ENCODE assay signal across 8 cellular contexts in genomic region chr19:55279773-55280643, GRCh38. TPM values are rescaled to one million over a fixed set of nuclear protein-coding genes. Genes with fewer than 3 reads are reported as not detected.
DNase-seq lines count a peak whose midpoint lies in the region; ATAC-seq and TF ChIP-seq lines count a peak whose summit lies in the region.

A gene with protein sequence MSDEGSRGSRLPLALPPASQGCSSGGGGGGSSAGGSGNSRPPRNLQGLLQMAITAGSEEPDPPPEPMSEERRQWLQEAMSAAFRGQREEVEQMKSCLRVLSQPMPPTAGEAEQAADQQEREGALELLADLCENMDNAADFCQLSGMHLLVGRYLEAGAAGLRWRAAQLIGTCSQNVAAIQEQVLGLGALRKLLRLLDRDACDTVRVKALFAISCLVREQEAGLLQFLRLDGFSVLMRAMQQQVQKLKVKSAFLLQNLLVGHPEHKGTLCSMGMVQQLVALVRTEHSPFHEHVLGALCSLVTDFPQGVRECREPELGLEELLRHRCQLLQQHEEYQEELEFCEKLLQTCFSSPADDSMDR (minus strand): TSS chr19:55280110. CDS start chr19:55279608, 502 bp downstream.

- peak; percentile 20 to 27 for TF ChIP-seq POLR2A in adrenal gland (IDR thresholded peaks at IDR 0.05)

- peaks cover 6 to 14% of the 10 kb centered on the region in 2 donors for H3K4me1 ChIP-seq in adrenal gland (replicated peaks in 1 of 2)
- peaks cover 6 to 31% (median 15%) of the 10 kb centered on the region in 9 donors for H3K4me1 ChIP-seq in heart right ventricle
- H3K4me1 ChIP-seq in upper lobe of right lung: peaks cover 10% of the 10 kb centered on the region

- H3K36me3 ChIP-seq in adrenal gland (replicated peaks in 1 of 2) (peaks cover 0 to 7% of the 10 kb centered on the region in 2 donors), heart right ventricle (peaks cover 0 to 33% (median 5%) of the 10 kb centered on the region in 9 donors), upper lobe of right lung (peaks cover 14% of the 10 kb centered on the region)

- H3K9me3 ChIP-seq in adrenal gland (replicated peaks in 1 of 3) (no peaks in the 10 kb centered on the region), heart right ventricle (no peaks in the 10 kb centered on the region), upper lobe of right lung (no peaks in the 10 kb centered on the region)

- peak within 1 kb of the TSS; percentile 35 to 87 (median 53) for H3K27ac ChIP-seq in adrenal gland
- peak within 1 kb of the TSS; percentile 34 to 91 (median 85) for H3K27ac ChIP-seq in heart right ventricle
- H3K27ac ChIP-seq in upper lobe of right lung: peak within 1 kb of the TSS; percentile 79

- H3K27me3 ChIP-seq in adrenal gland (no peaks in the 10 kb centered on the region), heart right ventricle (peaks cover 0 to 12% (median 0%) of the 10 kb centered on the region in 7 donors), upper lobe of right lung (no peaks in the 10 kb centered on the region)

- H3K4me3 ChIP-seq in GM12865 (ENCODE audit: low read depth, low read length) (peak within 1 kb of the TSS; percentile 76), adrenal gland (peak within 1 kb of the TSS; percentile 65 to 94 (median 68)), heart right ventricle (peak within 1 kb of the TSS; percentile 48 to 84 (median 78)), upper lobe of right lung (peak within 1 kb of the TSS; percentile 76)

- 3 to 7% (median 5%) methylated on average over 22 to 52 of the region's 52 CpGs for WGBS in adrenal gland, 4 donors
- 2 to 4% methylated on average over 50 to 52 of the region's 52 CpGs for WGBS in heart right ventricle, 2 donors

- TF ChIP-seq CTCF in GM12865 (IDR thresholded peaks at IDR 0.05; ENCODE audit: insufficient read depth, low read depth, low read length, missing control alignments): no peak
- no peak for TF ChIP-seq CTCF in adrenal gland (IDR thresholded peaks at IDR 0.05)
- no peak for TF ChIP-seq CTCF in heart right ventricle (IDR thresholded peaks at IDR 0.05)
- TF ChIP-seq CTCF in upper lobe of right lung (IDR thresholded peaks at IDR 0.05): no peak

- DNase-seq in GM12865 (ENCODE audit: low read depth): peak; percentile 98
- DNase-seq in NCI-H146 (lab: John Stamatoyannopoulos, UW): peak; percentile 99
- DNase-seq in T-helper 1 cell: peak; percentile 90 to 98 (median 93)
- DNase-seq in adrenal gland: peak; percentile 91 to 97 (median 94)
- DNase-seq in heart right ventricle: peak; percentile 90
- DNase-seq in posterior cingulate gyrus: peak; percentile 86 to 99 (median 92)
- DNase-seq in upper lobe of right lung: peak; percentile 96

- peak; percentile 69 for ATAC-seq in HG02840 (IDR thresholded peaks at IDR 0.05; ENCODE audit: low FRiP score, unreplicated experiment)
- peak; percentile 88 to 94 (median 92) for ATAC-seq in heart right ventricle
- ATAC-seq in upper lobe of right lung: peak; percentile 96

- intact Hi-C loops in adrenal gland (cut with DNase I): no loop called here
- intact Hi-C loops in heart right ventricle (cut with DNase I): loop anchor here in 1 of 10 donors (5.0 kb wide), 1 partner anchor 107 kb away; the partner anchor contains the start of gene RPL28
- intact Hi-C loops in posterior cingulate gyrus (cut with DNase I): loop anchor here (1.0 kb wide), 1 partner anchor 23 kb away; no protein-coding TSS in a partner anchor
- intact Hi-C loops in upper lobe of right lung (cut with DNase I): no loop called here

RNA-seq across cellular contexts. Expression of the gene that starts here (rescaled TPM):
- total RNA-seq in adrenal gland: 10 to 100 TPM; 22.0 to 46.0 (median 33.2) TPM
- polyA plus RNA-seq in adrenal gland: 10 to 100 TPM; 18.8 to 49.8 (median 49.2) TPM
- total RNA-seq in heart right ventricle: 10 to 100 TPM; 26.7 to 41.6 (median 31.6) TPM
- polyA plus RNA-seq in heart right ventricle: 10 to 100 TPM; 54.2 to 83.7 TPM
- total RNA-seq in upper lobe of right lung: 19.7 TPM

Comparison
In these comparisons a context has a peak if more than half of its experiments do, and no peak if none do; other contexts are left out.
1. Peak in every context shown above with its lines: DNase-seq, ATAC-seq, H3K4me3 ChIP-seq and H3K27ac ChIP-seq.